1 cellular context compared by ENCODE assay signal in the genomic region with DNA sequence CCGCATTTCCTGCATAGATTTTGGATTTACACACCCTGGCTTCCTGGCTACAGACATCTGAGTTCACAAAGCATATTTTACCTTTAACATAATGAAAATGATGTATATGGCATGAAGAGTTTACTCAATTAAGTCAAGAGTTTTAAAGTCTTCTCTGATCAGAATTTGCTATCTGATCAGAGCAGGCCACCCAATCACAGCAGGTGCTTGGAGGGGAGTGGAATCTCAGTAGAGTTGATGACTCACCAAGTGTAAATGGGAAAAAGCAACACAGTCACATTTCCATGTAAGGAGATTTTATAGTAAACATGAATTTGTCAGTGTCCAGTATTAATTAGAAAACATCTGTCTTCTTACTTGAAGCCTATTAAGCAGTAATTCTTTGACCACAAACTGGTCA.
TF ChIP-seq lines count a peak whose summit lies in the region.

No MANE protein-coding gene starts in this region.

TF ChIP-seq in WTC11, 78 proteins besides CTCF, POLR2A, EP300 and RAD21 (continued from another document):
- TF ChIP-seq, protein P1, sequence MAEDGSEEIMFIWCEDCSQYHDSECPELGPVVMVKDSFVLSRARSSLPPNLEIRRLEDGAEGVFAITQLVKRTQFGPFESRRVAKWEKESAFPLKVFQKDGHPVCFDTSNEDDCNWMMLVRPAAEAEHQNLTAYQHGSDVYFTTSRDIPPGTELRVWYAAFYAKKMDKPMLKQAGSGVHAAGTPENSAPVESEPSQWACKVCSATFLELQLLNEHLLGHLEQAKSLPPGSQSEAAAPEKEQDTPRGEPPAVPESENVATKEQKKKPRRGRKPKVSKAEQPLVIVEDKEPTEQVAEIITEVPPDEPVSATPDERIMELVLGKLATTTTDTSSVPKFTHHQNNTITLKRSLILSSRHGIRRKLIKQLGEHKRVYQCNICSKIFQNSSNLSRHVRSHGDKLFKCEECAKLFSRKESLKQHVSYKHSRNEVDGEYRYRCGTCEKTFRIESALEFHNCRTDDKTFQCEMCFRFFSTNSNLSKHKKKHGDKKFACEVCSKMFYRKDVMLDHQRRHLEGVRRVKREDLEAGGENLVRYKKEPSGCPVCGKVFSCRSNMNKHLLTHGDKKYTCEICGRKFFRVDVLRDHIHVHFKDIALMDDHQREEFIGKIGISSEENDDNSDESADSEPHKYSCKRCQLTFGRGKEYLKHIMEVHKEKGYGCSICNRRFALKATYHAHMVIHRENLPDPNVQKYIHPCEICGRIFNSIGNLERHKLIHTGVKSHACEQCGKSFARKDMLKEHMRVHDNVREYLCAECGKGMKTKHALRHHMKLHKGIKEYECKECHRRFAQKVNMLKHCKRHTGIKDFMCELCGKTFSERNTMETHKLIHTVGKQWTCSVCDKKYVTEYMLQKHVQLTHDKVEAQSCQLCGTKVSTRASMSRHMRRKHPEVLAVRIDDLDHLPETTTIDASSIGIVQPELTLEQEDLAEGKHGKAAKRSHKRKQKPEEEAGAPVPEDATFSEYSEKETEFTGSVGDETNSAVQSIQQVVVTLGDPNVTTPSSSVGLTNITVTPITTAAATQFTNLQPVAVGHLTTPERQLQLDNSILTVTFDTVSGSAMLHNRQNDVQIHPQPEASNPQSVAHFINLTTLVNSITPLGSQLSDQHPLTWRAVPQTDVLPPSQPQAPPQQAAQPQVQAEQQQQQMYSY (CRISPR knock-in tag; IDR thresholded peaks at IDR 0.05): no peak
- TF ChIP-seq CBFB (CRISPR knock-in tag; IDR thresholded peaks at IDR 0.05; ENCODE audit: low read depth) (no peak), GTF2I (CRISPR knock-in tag; conservative IDR thresholded peaks at IDR 0.05) (no peak), ZNF219 (CRISPR knock-in tag; IDR thresholded peaks at IDR 0.05; ENCODE audit: borderline replicate concordance) (no peak), ATF1 (CRISPR knock-in tag; IDR thresholded peaks at IDR 0.05) (no peak), SOX15 (CRISPR knock-in tag; IDR thresholded peaks at IDR 0.05) (no peak), JAZF1 (CRISPR knock-in tag; IDR thresholded peaks at IDR 0.05) (no peak)
- TF ChIP-seq, protein P2, sequence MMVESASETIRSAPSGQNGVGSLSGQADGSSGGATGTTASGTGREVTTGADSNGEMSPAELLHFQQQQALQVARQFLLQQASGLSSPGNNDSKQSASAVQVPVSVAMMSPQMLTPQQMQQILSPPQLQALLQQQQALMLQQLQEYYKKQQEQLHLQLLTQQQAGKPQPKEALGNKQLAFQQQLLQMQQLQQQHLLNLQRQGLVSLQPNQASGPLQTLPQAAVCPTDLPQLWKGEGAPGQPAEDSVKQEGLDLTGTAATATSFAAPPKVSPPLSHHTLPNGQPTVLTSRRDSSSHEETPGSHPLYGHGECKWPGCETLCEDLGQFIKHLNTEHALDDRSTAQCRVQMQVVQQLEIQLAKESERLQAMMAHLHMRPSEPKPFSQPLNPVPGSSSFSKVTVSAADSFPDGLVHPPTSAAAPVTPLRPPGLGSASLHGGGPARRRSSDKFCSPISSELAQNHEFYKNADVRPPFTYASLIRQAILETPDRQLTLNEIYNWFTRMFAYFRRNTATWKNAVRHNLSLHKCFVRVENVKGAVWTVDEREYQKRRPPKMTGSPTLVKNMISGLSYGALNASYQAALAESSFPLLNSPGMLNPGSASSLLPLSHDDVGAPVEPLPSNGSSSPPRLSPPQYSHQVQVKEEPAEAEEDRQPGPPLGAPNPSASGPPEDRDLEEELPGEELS (CRISPR knock-in tag; IDR thresholded peaks at IDR 0.05): no peak
- TF ChIP-seq, protein P3, sequence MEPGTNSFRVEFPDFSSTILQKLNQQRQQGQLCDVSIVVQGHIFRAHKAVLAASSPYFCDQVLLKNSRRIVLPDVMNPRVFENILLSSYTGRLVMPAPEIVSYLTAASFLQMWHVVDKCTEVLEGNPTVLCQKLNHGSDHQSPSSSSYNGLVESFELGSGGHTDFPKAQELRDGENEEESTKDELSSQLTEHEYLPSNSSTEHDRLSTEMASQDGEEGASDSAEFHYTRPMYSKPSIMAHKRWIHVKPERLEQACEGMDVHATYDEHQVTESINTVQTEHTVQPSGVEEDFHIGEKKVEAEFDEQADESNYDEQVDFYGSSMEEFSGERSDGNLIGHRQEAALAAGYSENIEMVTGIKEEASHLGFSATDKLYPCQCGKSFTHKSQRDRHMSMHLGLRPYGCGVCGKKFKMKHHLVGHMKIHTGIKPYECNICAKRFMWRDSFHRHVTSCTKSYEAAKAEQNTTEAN (CRISPR knock-in tag; IDR thresholded peaks at IDR 0.05): no peak
- TF ChIP-seq, protein P4, sequence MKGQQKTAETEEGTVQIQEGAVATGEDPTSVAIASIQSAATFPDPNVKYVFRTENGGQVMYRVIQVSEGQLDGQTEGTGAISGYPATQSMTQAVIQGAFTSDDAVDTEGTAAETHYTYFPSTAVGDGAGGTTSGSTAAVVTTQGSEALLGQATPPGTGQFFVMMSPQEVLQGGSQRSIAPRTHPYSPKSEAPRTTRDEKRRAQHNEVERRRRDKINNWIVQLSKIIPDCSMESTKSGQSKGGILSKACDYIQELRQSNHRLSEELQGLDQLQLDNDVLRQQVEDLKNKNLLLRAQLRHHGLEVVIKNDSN (CRISPR knock-in tag; IDR thresholded peaks at IDR 0.05): no peak
TF ChIP-seq in WTC11: peak in this region for 0.
